In the genomic region with DNA sequence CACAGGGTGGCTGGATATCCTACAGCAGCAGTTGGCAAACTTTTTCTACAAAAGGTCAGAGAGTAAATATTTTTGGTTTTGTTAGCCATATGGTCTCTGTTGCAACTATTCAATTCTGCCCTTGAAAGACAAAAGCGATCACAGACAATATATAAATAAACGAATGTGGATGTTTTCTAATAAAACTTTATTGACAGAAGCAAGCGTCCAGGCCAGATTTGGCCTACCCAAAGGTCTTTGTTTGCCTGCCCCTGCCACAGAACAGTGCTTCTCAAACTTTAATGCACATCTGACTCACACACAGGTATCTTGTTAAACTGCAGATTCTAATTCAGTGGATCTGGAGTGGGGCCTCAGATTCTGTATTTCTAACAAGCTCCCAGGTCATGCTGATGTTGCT, we compare ENCODE assay signal across 20 cellular contexts.
"Had no signal": no experiment of that assay in that cellular context is flagged by ENCODE, and none has a peak within 500 bp of the region (broad histone marks: within the 10 kb centered on the region; RNA-seq: fewer than 3 reads in every experiment).

No MANE protein-coding gene starts in this region.

- H3K4me3 Mint-ChIP-seq: brain; memory B cell; natural killer cell treated with Interleukin-12 subunit alpha and Interleukin-12 subunit beta and Interleukin-15 and Interleukin-18, amount 100 ng/mL, for 72 hours had no signal

- H3K4me3 ChIP-seq: gastrocnemius medialis, pancreas, stomach, suprapubic skin, tibial nerve had no signal

- ATAC-seq: activated T-helper 17 cell treated with anti-CD3 and anti-CD28 coated beads, Interleukin-2, amount 50 U/mL, for 72 hours; gastrocnemius medialis; left cardiac atrium; natural killer cell treated with Interleukin-12 subunit alpha and Interleukin-12 subunit beta and Interleukin-15 and Interleukin-18, amount 100 ng/mL, for 72 hours; pancreas; right cardiac atrium had no signal

- H3K4me1 Mint-ChIP-seq: brain had no signal

- H3K36me3 Mint-ChIP-seq: natural killer cell treated with Interleukin-12 subunit alpha and Interleukin-12 subunit beta and Interleukin-15 and Interleukin-18, amount 100 ng/mL, for 72 hours had no signal

- DNase-seq: activated CD4-positive, alpha-beta T cell treated with anti-CD3 and anti-CD28 coated beads, Interleukin-2, amount 50 U/mL, for 48 hours; activated naive CD4-positive, alpha-beta T cell; aorta; caudate nucleus; dermis blood vessel endothelial cell; effector CD8-positive, alpha-beta T cell; gastrocnemius medialis; hippocampal formation; left cardiac atrium; pancreas; right cardiac atrium; stimulated activated CD4-positive, alpha-beta T cell treated with anti-CD3 and anti-CD28 coated beads, Interleukin-1b, Interleukin-23, amount 100 ng/mL, for 48 hours; stomach; T-helper 9 cell had no signal

- H3K27ac ChIP-seq: gastrocnemius medialis, pancreas, stomach, suprapubic skin, tibial nerve had no signal

- H3K27ac Mint-ChIP-seq: activated T-helper 17 cell treated with anti-CD3 and anti-CD28 coated beads, Interleukin-2, amount 50 U/mL, for 72 hours; brain; memory B cell; natural killer cell treated with Interleukin-12 subunit alpha and Interleukin-12 subunit beta and Interleukin-15 and Interleukin-18, amount 100 ng/mL, for 72 hours had no signal

- H3K27me3 ChIP-seq: gastrocnemius medialis, stomach, suprapubic skin, tibial nerve had no signal

- H3K36me3 ChIP-seq: gastrocnemius medialis, pancreas, stomach, suprapubic skin, tibial nerve had no signal

- H3K9me3 Mint-ChIP-seq: natural killer cell treated with Interleukin-12 subunit alpha and Interleukin-12 subunit beta and Interleukin-15 and Interleukin-18, amount 100 ng/mL, for 72 hours had no signal

- H3K27me3 Mint-ChIP-seq: activated T-helper 17 cell treated with anti-CD3 and anti-CD28 coated beads, Interleukin-2, amount 50 U/mL, for 72 hours; brain; memory B cell had no signal

- H3K4me1 ChIP-seq: gastrocnemius medialis, pancreas, stomach, suprapubic skin, tibial nerve had no signal

- H3K9me3 ChIP-seq: gastrocnemius medialis, pancreas, suprapubic skin, tibial nerve had no signal
